10 cellular contexts compared by ENCODE assay signal in genomic region chr9:137163101-137163661, GRCh38. TPM values are rescaled to one million over a fixed set of nuclear protein-coding genes. Genes with fewer than 3 reads are reported as not detected.
DNase-seq lines count a peak whose midpoint lies in the region; ATAC-seq and TF ChIP-seq lines count a peak whose summit lies in the region.
"Had no signal": no experiment of that assay in that cellular context is flagged by ENCODE, and none has a peak within 500 bp of the region (broad histone marks: within the 10 kb centered on the region; RNA-seq: fewer than 3 reads in every experiment).

No MANE protein-coding gene starts in this region.

- WGBS in stomach, 5 donors = 16 to 25% (median 19%) methylated on average over 20 to 43 of the region's 43 CpGs

- H3K27ac ChIP-seq in HEK293 (ENCODE audit: extremely low read depth, low read depth, low read length) (no peak overlapping the region), brain microvascular endothelial cell (no peak overlapping the region), stomach (no peak overlapping the region)
- H3K27ac ChIP-seq: SJCRH30 had no signal

- H3K27me3 ChIP-seq in brain microvascular endothelial cell (replicated peaks) = peaks cover 78% of the 10 kb centered on the region
- peaks cover 45 to 100% (median 100%) of the 10 kb centered on the region in 3 donors for H3K27me3 ChIP-seq in stomach

- CTCF ChIA-PET in HEK293 (lab: Yijun Ruan, JAX) = interaction anchor here (0.6 kb wide), 1 partner anchor 41 kb away, joined by 4 read pairs; no protein-coding TSS in a partner anchor

- no peak for ATAC-seq in HG02840 (IDR thresholded peaks at IDR 0.05; ENCODE audit: low FRiP score, unreplicated experiment)
- ATAC-seq: stimulated activated memory B cell treated with anti-CD40 and anti-IgM and Interleukin-4, amounts not matched to agents 10 μg/mL and 1 μg/mL and 100 μg/mL, for 72 hours had no signal

- no peak overlapping the region for H3K4me3 Mint-ChIP-seq in activated T-helper 2 cell treated with anti-CD3 and anti-CD28 coated beads, Interferon-gamma antibody, Interleukin-2, Interleukin-4, amounts not matched to agents 10 μg/mL and 5 μg/mL and 100 μg/mL, durations not matched to agents 14 hours and 24 hours and 36 hours (ENCODE audit: low read depth)
- H3K4me3 Mint-ChIP-seq: stimulated activated memory B cell treated with anti-CD40 and anti-IgM and Interleukin-4, amounts not matched to agents 10 μg/mL and 1 μg/mL and 100 μg/mL, for 72 hours had no signal

- no peak overlapping the region for H3K4me3 ChIP-seq in HEK293 (ENCODE audit: low read depth, low read length)
- H3K4me3 ChIP-seq in brain microvascular endothelial cell (ENCODE audit: low read depth, low read length) = peak overlapping the region; percentile 12
- peak overlapping the region; percentile 28 to 47 (median 28) for H3K4me3 ChIP-seq in stomach
- H3K4me3 ChIP-seq: SJCRH30 had no signal

- DNase-seq in brain microvascular endothelial cell (peak; percentile 13), iPS-NIHi11 (ENCODE audit: low spot score) (peak; percentile 60), stomach (no peak)
- no peak for DNase-seq in activated naive CD4-positive, alpha-beta T cell treated with anti-CD3 and anti-CD28 coated beads, Interleukin-2, amount 50 U/mL, for 16 hours
- no peak for DNase-seq in activated T-helper 2 cell treated with anti-CD3 and anti-CD28 coated beads, Interferon-gamma antibody, Interleukin-2, Interleukin-4, amounts not matched to agents 10 μg/mL and 5 μg/mL and 100 μg/mL, durations not matched to agents 14 hours and 24 hours and 36 hours (ENCODE audit: low spot score)
- DNase-seq: MM.1S, SJCRH30 had no signal

- H3K27me3 Mint-ChIP-seq in activated T-helper 2 cell treated with anti-CD3 and anti-CD28 coated beads, Interferon-gamma antibody, Interleukin-2, Interleukin-4, amounts not matched to agents 10 μg/mL and 5 μg/mL and 100 μg/mL, durations not matched to agents 14 hours and 24 hours and 36 hours (ENCODE audit: low read depth) = peaks cover 31% of the 10 kb centered on the region

- POLR2A ChIA-PET in HEK293 (lab: Yijun Ruan, JAX) = interaction anchor here (1.0 to 2.5 kb wide), 2 partner anchors 34 to 38 kb away, joined by 3 to 7 read pairs; partner anchors contain the start of gene TPRN

- H3K9me3 ChIP-seq in HEK293 (ENCODE audit: control insufficient read depth, insufficient read depth, low read depth, low read length) = no peaks in the 10 kb centered on the region
- no peaks in the 10 kb centered on the region for H3K9me3 ChIP-seq in stomach
- H3K9me3 ChIP-seq: SJCRH30 had no signal

- no peaks in the 10 kb centered on the region for H3K9me3 Mint-ChIP-seq in activated T-helper 2 cell treated with anti-CD3 and anti-CD28 coated beads, Interferon-gamma antibody, Interleukin-2, Interleukin-4, amounts not matched to agents 10 μg/mL and 5 μg/mL and 100 μg/mL, durations not matched to agents 14 hours and 24 hours and 36 hours
- H3K9me3 Mint-ChIP-seq: stimulated activated memory B cell treated with anti-CD40 and anti-IgM and Interleukin-4, amounts not matched to agents 10 μg/mL and 1 μg/mL and 100 μg/mL, for 72 hours had no signal

- no peak for TF ChIP-seq EP300 in stomach (IDR thresholded peaks at IDR 0.05)

- H3K27ac Mint-ChIP-seq in activated T-helper 2 cell treated with anti-CD3 and anti-CD28 coated beads, Interferon-gamma antibody, Interleukin-2, Interleukin-4, amounts not matched to agents 10 μg/mL and 5 μg/mL and 100 μg/mL, durations not matched to agents 14 hours and 24 hours and 36 hours = no peak overlapping the region
- H3K27ac Mint-ChIP-seq: stimulated activated memory B cell treated with anti-CD40 and anti-IgM and Interleukin-4, amounts not matched to agents 10 μg/mL and 1 μg/mL and 100 μg/mL, for 72 hours had no signal

- no peak for TF ChIP-seq POLR2A in stomach (IDR thresholded peaks at IDR 0.05)

- H3K36me3 Mint-ChIP-seq in activated T-helper 2 cell treated with anti-CD3 and anti-CD28 coated beads, Interferon-gamma antibody, Interleukin-2, Interleukin-4, amounts not matched to agents 10 μg/mL and 5 μg/mL and 100 μg/mL, durations not matched to agents 14 hours and 24 hours and 36 hours (ENCODE audit: low read depth) = no peaks in the 10 kb centered on the region
- H3K36me3 Mint-ChIP-seq: stimulated activated memory B cell treated with anti-CD40 and anti-IgM and Interleukin-4, amounts not matched to agents 10 μg/mL and 1 μg/mL and 100 μg/mL, for 72 hours had no signal

- in situ Hi-C loops in brain microvascular endothelial cell (cut with HindIII; ENCODE audit: low pct_ligation_motif_present, low sequenced_read_pairs) = no loop called here

- intact Hi-C loops in stomach (cut with DNase I; ENCODE audit: low total_unique reads) = no loop called here
- intact Hi-C loops in activated T-helper 2 cell treated with anti-CD3 and anti-CD28 coated beads, Interferon-gamma antibody, Interleukin-2, Interleukin-4, amounts not matched to agents 10 μg/mL and 5 μg/mL and 100 μg/mL, durations not matched to agents 14 hours and 24 hours and 36 hours (cut with micrococcal nuclease) = no loop called here

- no peaks in the 10 kb centered on the region for H3K4me1 Mint-ChIP-seq in activated T-helper 2 cell treated with anti-CD3 and anti-CD28 coated beads, Interferon-gamma antibody, Interleukin-2, Interleukin-4, amounts not matched to agents 10 μg/mL and 5 μg/mL and 100 μg/mL, durations not matched to agents 14 hours and 24 hours and 36 hours (ENCODE audit: low read depth)

- H3K36me3 ChIP-seq in HEK293 (ENCODE audit: control insufficient read depth in 2 of 2, insufficient read depth in 1 of 2, low read length in 2 of 2) (no peaks in the 10 kb centered on the region), brain microvascular endothelial cell (replicated peaks) (no peaks in the 10 kb centered on the region), stomach (no peaks in the 10 kb centered on the region)
- H3K36me3 ChIP-seq: SJCRH30 had no signal

- TF ChIP-seq CTCF in HEK293 (tag by site-specific recombination; IDR thresholded peaks at IDR 0.05) (no peak), brain microvascular endothelial cell (IDR thresholded peaks at IDR 0.05; ENCODE audit: low read depth, low read length, missing control alignments) (no peak), stomach (IDR thresholded peaks at IDR 0.05) (no peak)

- no peaks in the 10 kb centered on the region for H3K4me1 ChIP-seq in HEK293 (ENCODE audit: control insufficient read depth, insufficient read depth, low read length)
- peaks cover 30 to 49% (median 42%) of the 10 kb centered on the region in 4 donors for H3K4me1 ChIP-seq in stomach

TF ChIP-seq in HEK293, 187 proteins besides CTCF, POLR2A, EP300 and RAD21:
- TF ChIP-seq ZNF202 (tag by site-specific recombination; IDR thresholded peaks at IDR 0.05; ENCODE audit: borderline replicate concordance) (no peak), ZNF701 (tag by site-specific recombination; IDR thresholded peaks at IDR 0.05) (no peak), ZNF544 (tag by site-specific recombination; IDR thresholded peaks at IDR 0.05) (no peak), ZNF677 (tag by site-specific recombination; IDR thresholded peaks at IDR 0.05) (no peak), KLF8 (tag by site-specific recombination; IDR thresholded peaks at IDR 0.05) (peak; percentile 92), KLF1 (tag by site-specific recombination; IDR thresholded peaks at IDR 0.05) (peak; percentile 85), SP2 (tag by site-specific recombination; IDR thresholded peaks at IDR 0.05) (0 out of 2 replicates have a peak, but pooled peaks have one; percentile 13), ZBTB26 (tag by site-specific recombination; optimal IDR thresholded peaks at IDR 0.05) (no peak), IKZF3 (tag by site-specific recombination; IDR thresholded peaks at IDR 0.05) (no peak)

RNA-seq across cellular contexts. Expression of gene LRRC26, which starts 6.7 kb away (rescaled TPM):
- total RNA-seq in stomach = 100 to 1,000 TPM in 1 of 5 donors, 10 to 100 TPM in 1, 1 to 10 TPM in 1, not detected in 2; 2.6 to 440 (median 11.2) TPM
- 1 to 10 TPM in 2 of 3 donors, under 1 TPM in 1; 1.00 to 7.7 (median 3.7) TPM for polyA plus RNA-seq in stomach
- 0.21 and 0.34 TPM in 2 replicates for total RNA-seq in activated T-helper 2 cell treated with anti-CD3 and anti-CD28 coated beads, Interferon-gamma antibody, Interleukin-2, Interleukin-4, amounts not matched to agents 10 μg/mL and 5 μg/mL and 100 μg/mL, durations not matched to agents 14 hours and 24 hours and 36 hours

RNA-seq across cellular contexts. Expression of gene TMEM210, which starts 8.7 kb away (rescaled TPM):
- total RNA-seq in stomach = not detected
- not detected for polyA plus RNA-seq in stomach
- total RNA-seq in activated T-helper 2 cell treated with anti-CD3 and anti-CD28 coated beads, Interferon-gamma antibody, Interleukin-2, Interleukin-4, amounts not matched to agents 10 μg/mL and 5 μg/mL and 100 μg/mL, durations not matched to agents 14 hours and 24 hours and 36 hours = not detected in 2 replicates
- total RNA-seq: SJCRH30 had no signal

RNA-seq across cellular contexts. Expression of gene GRIN1, which starts 24.2 kb away (rescaled TPM):
- total RNA-seq in stomach = under 1 TPM in 1 of 5 donors, not detected in 4; 0.55 TPM
- polyA plus RNA-seq in stomach = under 1 TPM in 2 of 3 donors, not detected in 1; 0.25 to 0.31 TPM
- total RNA-seq in activated T-helper 2 cell treated with anti-CD3 and anti-CD28 coated beads, Interferon-gamma antibody, Interleukin-2, Interleukin-4, amounts not matched to agents 10 μg/mL and 5 μg/mL and 100 μg/mL, durations not matched to agents 14 hours and 24 hours and 36 hours = 0.07 TPM in 1 of 2 replicates, not detected in the other

RNA-seq across cellular contexts. Expression of gene ANAPC2, which starts 25.2 kb away (rescaled TPM):
- 100 to 1,000 TPM in 1 of 5 donors, 10 to 100 TPM in 4; 35.8 to 147 (median 42.9) TPM for total RNA-seq in stomach
- 10 to 100 TPM; 26.1 to 45.0 (median 40.7) TPM for polyA plus RNA-seq in stomach
- 52.3 and 58.5 TPM in 2 replicates for total RNA-seq in activated T-helper 2 cell treated with anti-CD3 and anti-CD28 coated beads, Interferon-gamma antibody, Interleukin-2, Interleukin-4, amounts not matched to agents 10 μg/mL and 5 μg/mL and 100 μg/mL, durations not matched to agents 14 hours and 24 hours and 36 hours

RNA-seq across cellular contexts. Expression of gene SSNA1, which starts 25.3 kb away (rescaled TPM):
- total RNA-seq in stomach = 100 to 1,000 TPM in 2 of 5 donors, 10 to 100 TPM in 3; 28.1 to 154 (median 81.4) TPM
- polyA plus RNA-seq in stomach = 100 to 1,000 TPM; 118 to 146 (median 135) TPM
- total RNA-seq in activated T-helper 2 cell treated with anti-CD3 and anti-CD28 coated beads, Interferon-gamma antibody, Interleukin-2, Interleukin-4, amounts not matched to agents 10 μg/mL and 5 μg/mL and 100 μg/mL, durations not matched to agents 14 hours and 24 hours and 36 hours = 91.6 and 91.8 TPM in 2 replicates

Comparison
In these comparisons a context has a peak if more than half of its experiments do, and no peak if none do; other contexts are left out.
1. DNase-seq: peak in brain microvascular endothelial cell (single experiment) and iPS-NIHi11 (single experiment); none in stomach (single experiment), activated naive CD4-positive, alpha-beta T cell treated with anti-CD3 and anti-CD28 coated beads, Interleukin-2, amount 50 U/mL, for 16 hours (single experiment) and activated T-helper 2 cell treated with anti-CD3 and anti-CD28 coated beads, Interferon-gamma antibody, Interleukin-2, Interleukin-4, amounts not matched to agents 10 μg/mL and 5 μg/mL and 100 μg/mL, durations not matched to agents 14 hours and 24 hours and 36 hours (single experiment).